In genomic region chrX:24260827-24261550, GRCh38 we compare ENCODE assay signal across 8 cellular contexts.
DNase-seq lines count a peak whose midpoint lies in the region; ATAC-seq, FAIRE-seq and TF ChIP-seq lines count a peak whose summit lies in the region.

No MANE protein-coding gene starts in this region.

- H3K4me3 ChIP-seq in fibroblast of pulmonary artery (replicated peaks; ENCODE audit: low read depth, low read length): no peak overlapping the region
- no peak overlapping the region for H3K4me3 ChIP-seq in skin epidermis

- TF ChIP-seq CTCF in fibroblast of pulmonary artery (IDR thresholded peaks at IDR 0.05; ENCODE audit: low read length, missing control alignments): no peak

- H3K27ac ChIP-seq in skin epidermis: peak overlapping the region in 13 of 21 experiments; percentile 22 to 73 (median 47)

- ATAC-seq in GM19043 (IDR thresholded peaks at IDR 0.05; ENCODE audit: low read depth, unreplicated experiment): peak; percentile 66
- no peak for ATAC-seq in HG03521 (IDR thresholded peaks at IDR 0.05; ENCODE audit: unreplicated experiment)

- FAIRE-seq in RCC 7860 (lab: Jason Lieb, UNC): peak; percentile 62

- DNase-seq in RCC 7860 (ENCODE audit: low spot score) (peak; percentile 52), fibroblast of pulmonary artery (ENCODE audit: low read depth) (peak; percentile 62), NCI-H526 (lab: John Stamatoyannopoulos, UW) (no peak), NCI-H524 treated with DMSO at 0.1 percent for 48 hours (lab: John Stamatoyannopoulos, UW) (no peak)
- no peak for DNase-seq in NK-92 treated with Interleukin-12 subunit alpha and Interleukin-12 subunit beta, amount 100 ng/mL, for 24 hours (lab: John Stamatoyannopoulos, UW)

Comparison
In these comparisons a context has a peak if more than half of its experiments do, and no peak if none do; other contexts are left out.
1. DNase-seq: peak in RCC 7860 (single experiment) and fibroblast of pulmonary artery (single experiment); none in NCI-H526 (0 of 2), NK-92 treated with Interleukin-12 subunit alpha and Interleukin-12 subunit beta, amount 100 ng/mL, for 24 hours (single experiment) and NCI-H524 treated with DMSO at 0.1 percent for 48 hours (single experiment).